In the genomic region with DNA sequence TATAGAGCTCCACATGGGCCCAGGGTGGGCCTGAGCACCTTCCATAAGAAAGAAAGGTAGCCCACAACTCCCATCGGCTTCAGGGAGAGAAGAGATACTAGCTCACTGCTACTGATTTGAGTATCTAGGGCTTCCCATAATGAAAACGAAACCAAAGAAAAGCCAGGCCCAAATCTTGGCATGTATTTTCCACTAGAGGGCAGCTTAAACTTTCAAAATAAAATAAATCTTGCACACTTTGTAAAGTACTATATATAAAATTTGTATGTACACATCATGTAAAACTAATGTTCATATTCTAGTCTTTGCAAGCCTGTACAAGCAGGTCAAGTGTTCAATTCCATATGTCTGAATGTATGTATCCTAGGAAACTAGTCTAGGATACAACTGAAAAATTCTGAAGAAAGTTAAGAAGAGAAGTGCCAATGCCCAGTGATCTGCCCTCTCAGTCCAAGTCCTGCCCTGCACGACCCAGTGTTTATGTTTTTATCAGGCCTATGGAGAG, we compare ENCODE assay signal across 9 cellular contexts.
A peak's percentile ranks its signal among the peaks of the same experiment; 100 is the strongest.
DNase-seq lines count a peak whose midpoint lies in the region; ATAC-seq, FAIRE-seq and TF ChIP-seq lines count a peak whose summit lies in the region.
"Had no signal": no experiment of that assay in that cellular context is flagged by ENCODE, and none has a peak within 500 bp of the region (broad histone marks: within the 10 kb centered on the region; RNA-seq: fewer than 3 reads in every experiment).

No MANE protein-coding gene starts in this region.

- H3K36me3 ChIP-seq in SU-DHL-6 (ENCODE audit: low read length) (no peaks in the 10 kb centered on the region), pancreas (no peaks in the 10 kb centered on the region)

- ATAC-seq in foreskin keratinocyte, result peak; percentile 76
- ATAC-seq in pancreas, result peak in 3 of 4 donors; percentile 65 to 85 (median 78)
- no peak for ATAC-seq in HG02610 (IDR thresholded peaks at IDR 0.05; ENCODE audit: unreplicated experiment)

- no peak overlapping the region for H3K4me2 ChIP-seq in SU-DHL-6 (ENCODE audit: low read depth, low read length, poor library complexity, severe bottlenecking)

- no peaks in the 10 kb centered on the region for H3K79me2 ChIP-seq in SU-DHL-6 (ENCODE audit: insufficient read depth, low read length)

- no peaks in the 10 kb centered on the region for H4K20me1 ChIP-seq in SU-DHL-6 (ENCODE audit: low read depth, low read length)

- H3K4me3 ChIP-seq in SU-DHL-6 (ENCODE audit: insufficient read depth, low read length, poor library complexity, severe bottlenecking) (no peak overlapping the region), pancreas (no peak overlapping the region)

- peak overlapping the region; percentile 43 for H2AFZ ChIP-seq in SU-DHL-6 (ENCODE audit: low read depth, low read length, severe bottlenecking)

- no peaks in the 10 kb centered on the region for H3K9me3 ChIP-seq in SU-DHL-6 (ENCODE audit: insufficient read depth, low read length)
- no peaks in the 10 kb centered on the region for H3K9me3 ChIP-seq in pancreas

- H3K4me1 ChIP-seq in foreskin keratinocyte (peaks cover 10% of the 10 kb centered on the region), pancreas (no peaks in the 10 kb centered on the region)

- TF ChIP-seq CTCF in SU-DHL-6 (IDR thresholded peaks at IDR 0.05; ENCODE audit: insufficient read depth, low read length, poor library complexity, severe bottlenecking), result peak; percentile 75
- peak; percentile 81 for TF ChIP-seq CTCF in foreskin keratinocyte (conservative IDR thresholded peaks at IDR 0.05)
- TF ChIP-seq CTCF in pancreas (IDR thresholded peaks at IDR 0.05), result peak in 3 of 4 donors; percentile 36 to 58 (median 48)

- no peak for FAIRE-seq in HTR-8/SVneo (lab: Jason Lieb, UNC)
- FAIRE-seq in pancreas (lab: Jason Lieb, UNC), result peak; percentile 78
- FAIRE-seq: TTC549 had no signal

- intact Hi-C loops in pancreas (cut with DNase I), result loop anchor here in 2 of 3 donors (5.0 kb wide), 2 partner anchors 140 to 520 kb away; no protein-coding TSS in a partner anchor

- H3K9ac ChIP-seq in SU-DHL-6 (ENCODE audit: low read length), result no peak overlapping the region

- H3K27ac ChIP-seq in SU-DHL-6 (ENCODE audit: low read depth, low read length), result no peak overlapping the region
- H3K27ac ChIP-seq in foreskin keratinocyte, result no peak overlapping the region
- no peak overlapping the region for H3K27ac ChIP-seq in pancreas

- H3K27me3 ChIP-seq in SU-DHL-6 (ENCODE audit: low read length) (no peaks in the 10 kb centered on the region), foreskin keratinocyte (no peaks in the 10 kb centered on the region), pancreas (no peaks in the 10 kb centered on the region)

- WGBS in pancreas, 2 donors, result 3 to 5% methylated on average over 3 of the region's 3 CpGs

- DNase-seq in EH (ENCODE audit: low read depth), result peak; percentile 64
- peak; percentile 10 for DNase-seq in HTR-8/SVneo (ENCODE audit: insufficient read length, low spot score)
- peak; percentile 40 to 54 for DNase-seq in foreskin keratinocyte
- peak in 1 of 6 donors; percentile 17 for DNase-seq in pancreas
- DNase-seq in NCI-H146 (lab: John Stamatoyannopoulos, UW), result no peak
- DNase-seq in NCI-H446 (lab: John Stamatoyannopoulos, UW), result no peak

- H3K9me2 ChIP-seq in SU-DHL-6 (replicated peaks; ENCODE audit: insufficient read depth, low read length), result no peaks in the 10 kb centered on the region

- H3F3A ChIP-seq in SU-DHL-6 (ENCODE audit: insufficient read depth), result no peaks in the 10 kb centered on the region

Comparison
In these comparisons a context has a peak if more than half of its experiments do, and no peak if none do; other contexts are left out.
1. DNase-seq: peak in EH (single experiment), HTR-8/SVneo (single experiment) and foreskin keratinocyte (2 of 2); none in NCI-H146 (single experiment) and NCI-H446 (0 of 2).
2. Peak in every context shown above with its lines, with median percentiles within 50 percentile points of each other: CTCF ChIP-seq.